Comparison of ENCODE assay signal across 19 cellular contexts in genomic region chr1:65629788-65630187, GRCh38.
DNase-seq lines count a peak whose midpoint lies in the region; TF ChIP-seq lines count a peak whose summit lies in the region.
"Had no signal": no experiment of that assay in that cellular context is flagged by ENCODE, and none has a peak within 500 bp of the region (broad histone marks: within the 10 kb centered on the region; RNA-seq: fewer than 3 reads in every experiment).

No MANE protein-coding gene starts in this region.

- CTCF ChIA-PET in MCF 10A (lab: Yijun Ruan, JAX): no interaction called here

- no peak overlapping the region for H3K4me3 Mint-ChIP-seq in endothelial cell (ENCODE audit: unreplicated experiment)
- H3K4me3 Mint-ChIP-seq in MCF 10A (ENCODE audit: unreplicated experiment): no peak overlapping the region
- H3K4me3 Mint-ChIP-seq: CD4-positive, alpha-beta memory T cell had no signal

- DNase-seq in NCI-H510A treated with DMSO at 0.1 percent for 48 hours (lab: John Stamatoyannopoulos, UW) (peak; percentile 20), NCI-H510A (lab: John Stamatoyannopoulos, UW) (no peak), endothelial cell (ENCODE audit: low spot score) (no peak), osteoblast (ENCODE audit: insufficient read length, low spot score, missing footprints) (peak; percentile 73), MCF 10A (ENCODE audit: unreplicated experiment) (no peak), SK-N-DZ (ENCODE audit: low spot score) (no peak), hepatocyte (ENCODE audit: low spot score) (no peak)
- DNase-seq: C1 segment of cervical spinal cord; Calu3; CD4-positive, alpha-beta memory T cell; COR-L47; DMS79; EL; GDM1; GM23248; H7; HCEC 1CT had no signal

- no peaks in the 10 kb centered on the region for H4K20me1 ChIP-seq in osteoblast (ENCODE audit: insufficient read depth, low read length)
- no peaks in the 10 kb centered on the region for H4K20me1 ChIP-seq in hepatocyte (ENCODE audit: insufficient read depth, poor library complexity, severe bottlenecking)

- BruUV-seq in MCF 10A (replicated peaks; lab: Mats Ljungman, UMichigan): no TSS peak

- no peak for TF ChIP-seq CTCF in endothelial cell (IDR thresholded peaks at IDR 0.05; ENCODE audit: unreplicated experiment)
- TF ChIP-seq CTCF in osteoblast (IDR thresholded peaks at IDR 0.05; ENCODE audit: extremely low read depth, low read depth, low read length): no peak
- no peak for TF ChIP-seq CTCF in MCF 10A (IDR thresholded peaks at IDR 0.05; ENCODE audit: unreplicated experiment)
- TF ChIP-seq CTCF in hepatocyte (IDR thresholded peaks at IDR 0.05; ENCODE audit: poor library complexity): no peak

- no peaks in the 10 kb centered on the region for H3K27me3 ChIP-seq in osteoblast (ENCODE audit: insufficient read depth, low read length)
- no peaks in the 10 kb centered on the region for H3K27me3 ChIP-seq in hepatocyte

- no peaks in the 10 kb centered on the region for H3K9me3 Mint-ChIP-seq in endothelial cell (ENCODE audit: unreplicated experiment)
- H3K9me3 Mint-ChIP-seq in MCF 10A (ENCODE audit: unreplicated experiment): no peaks in the 10 kb centered on the region
- H3K9me3 Mint-ChIP-seq: CD4-positive, alpha-beta memory T cell had no signal

- H3K36me3 Mint-ChIP-seq in endothelial cell (ENCODE audit: low read depth, unreplicated experiment) (no peaks in the 10 kb centered on the region), MCF 10A (ENCODE audit: insufficient read depth, unreplicated experiment) (no peaks in the 10 kb centered on the region)
- H3K36me3 Mint-ChIP-seq: CD4-positive, alpha-beta memory T cell had no signal

- H3K27ac Mint-ChIP-seq in endothelial cell (ENCODE audit: unreplicated experiment) (peak overlapping the region; percentile 28), MCF 10A (ENCODE audit: low read depth, unreplicated experiment) (no peak overlapping the region)
- H3K27ac Mint-ChIP-seq: CD4-positive, alpha-beta memory T cell had no signal

- POLR2A ChIA-PET in MCF 10A (lab: Yijun Ruan, JAX): no interaction called here

- H3K4me3 ChIP-seq in mesodermal cell (ENCODE audit: extremely low read depth, insufficient read depth, low read length, poor library complexity, severe bottlenecking) (no peak overlapping the region), osteoblast (ENCODE audit: insufficient read depth, low read length) (no peak overlapping the region), hepatocyte (no peak overlapping the region)
- H3K4me3 ChIP-seq: GM12878, GM23248 had no signal

- H3K36me3 ChIP-seq in mesodermal cell (ENCODE audit: control insufficient read depth, insufficient read depth, low read length) (no peaks in the 10 kb centered on the region), osteoblast (ENCODE audit: insufficient read depth, low read length) (no peaks in the 10 kb centered on the region), hepatocyte (replicated peaks; ENCODE audit: insufficient read depth, low read depth) (no peaks in the 10 kb centered on the region)

- intact Hi-C loops in MCF 10A (cut with micrococcal nuclease): loop anchor here (10.0 kb wide), 1 partner anchor 195 kb away; no protein-coding TSS in a partner anchor

- H3K4me2 ChIP-seq in osteoblast (ENCODE audit: insufficient read depth, low read length) (no peak overlapping the region), hepatocyte (no peak overlapping the region)

- H3K9me3 ChIP-seq in mesodermal cell (ENCODE audit: control insufficient read depth, low read length): no peaks in the 10 kb centered on the region
- no peaks in the 10 kb centered on the region for H3K9me3 ChIP-seq in osteoblast (ENCODE audit: low read depth, low read length)
- no peaks in the 10 kb centered on the region for H3K9me3 ChIP-seq in hepatocyte (ENCODE audit: low read depth)

- H3K79me2 ChIP-seq in osteoblast (ENCODE audit: insufficient read depth, low read length) (no peaks in the 10 kb centered on the region), hepatocyte (no peaks in the 10 kb centered on the region)

- peak overlapping the region; percentile 47 for H3K27ac ChIP-seq in mesodermal cell (ENCODE audit: low read depth, low read length, severe bottlenecking)
- no peak overlapping the region for H3K27ac ChIP-seq in osteoblast (ENCODE audit: low read depth, low read length)
- H3K27ac ChIP-seq in hepatocyte: no peak overlapping the region
- H3K27ac ChIP-seq: GM23248 had no signal

- H3K4me1 Mint-ChIP-seq in endothelial cell (ENCODE audit: unreplicated experiment): peaks cover 15% of the 10 kb centered on the region
- H3K4me1 Mint-ChIP-seq in MCF 10A (ENCODE audit: insufficient read depth, unreplicated experiment): peaks cover 14% of the 10 kb centered on the region
- H3K4me1 Mint-ChIP-seq: CD4-positive, alpha-beta memory T cell had no signal

- no peaks in the 10 kb centered on the region for H3K9me2 ChIP-seq in hepatocyte (replicated peaks; ENCODE audit: insufficient read depth)

- H2AFZ ChIP-seq in osteoblast (ENCODE audit: low read length) (no peak overlapping the region), hepatocyte (no peak overlapping the region)
- H2AFZ ChIP-seq: GM23248 had no signal

- H3K27me3 Mint-ChIP-seq in endothelial cell (ENCODE audit: unreplicated experiment) (no peaks in the 10 kb centered on the region), MCF 10A (ENCODE audit: insufficient read depth, unreplicated experiment) (no peaks in the 10 kb centered on the region)
- H3K27me3 Mint-ChIP-seq: CD4-positive, alpha-beta memory T cell had no signal

- WGBS in mesodermal cell (ENCODE audit: insufficient coverage in 2 of 2), 2 experiments: 60% methylated on average over 1 of the region's 2 CpGs; no CpG with 5 or more reads in 1 of the 2 experiments
- 81% methylated on average over 2 of the region's 2 CpGs for WGBS in hepatocyte (ENCODE audit: low lambda C conversion rate, missing lambda C conversion rate)

- peaks cover 17% of the 10 kb centered on the region for H3K4me1 ChIP-seq in mesodermal cell (ENCODE audit: control insufficient read depth, insufficient read depth, low read length, poor library complexity, severe bottlenecking)
- peaks cover 6% of the 10 kb centered on the region for H3K4me1 ChIP-seq in osteoblast (ENCODE audit: insufficient read depth, low read length)
- H3K4me1 ChIP-seq in hepatocyte (ENCODE audit: insufficient read depth): peaks cover 11% of the 10 kb centered on the region

Comparison
In these comparisons a context has a peak if more than half of its experiments do, and no peak if none do; other contexts are left out.
1. DNase-seq: peak in NCI-H510A treated with DMSO at 0.1 percent for 48 hours (single experiment) and osteoblast (single experiment); none in NCI-H510A (single experiment), endothelial cell (single experiment), MCF 10A (single experiment), SK-N-DZ (single experiment) and hepatocyte (single experiment).